Comparison of ENCODE assay signal across 1 cellular context in genomic region chr17:28169621-28170349, GRCh38.
TF ChIP-seq lines count a peak whose summit lies in the region.

No MANE protein-coding gene starts in this region.

TF ChIP-seq in IMR-90, 13 proteins besides CTCF, POLR2A, EP300 and RAD21 (continued from another document):
- TF ChIP-seq CEBPB (IDR thresholded peaks at IDR 0.05; ENCODE audit: low read depth, low read length), result no peak
- no peak for TF ChIP-seq CHD1 (IDR thresholded peaks at IDR 0.05; ENCODE audit: low read depth, low read length)
- no peak for TF ChIP-seq FOS (IDR thresholded peaks at IDR 0.05; ENCODE audit: low read depth, low read length)
- no peak for TF ChIP-seq MXI1 (IDR thresholded peaks at IDR 0.05; ENCODE audit: borderline replicate concordance, low read depth, low read length)
- no peak for TF ChIP-seq NFE2L2 (IDR thresholded peaks at IDR 0.05; ENCODE audit: low read depth, low read length)
- TF ChIP-seq MAFK (IDR thresholded peaks at IDR 0.05; ENCODE audit: low read depth, low read length), result no peak
- TF ChIP-seq USF2 (IDR thresholded peaks at IDR 0.05; ENCODE audit: low read depth, low read length), result no peak
